11 cellular contexts compared by ENCODE assay signal in the genomic region with DNA sequence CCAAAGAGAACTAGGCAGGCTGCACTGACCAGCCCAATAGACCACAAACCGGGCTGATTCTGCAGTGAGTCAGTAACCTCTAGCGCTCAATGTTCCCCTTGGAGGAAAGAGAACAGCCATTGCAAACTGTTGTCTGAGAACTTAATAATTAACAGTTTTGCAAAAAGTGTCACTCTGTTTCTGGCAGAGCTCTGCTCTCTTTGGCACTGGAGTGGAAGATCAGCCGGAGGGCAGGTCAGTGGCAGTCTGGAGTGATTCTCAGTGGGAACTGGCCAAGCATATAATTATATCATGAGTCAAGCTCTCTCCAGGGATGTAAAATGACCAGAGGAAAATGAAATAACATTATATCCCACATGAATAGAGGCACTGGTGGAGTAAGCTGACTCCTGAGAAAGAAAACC.
DNase-seq lines count a peak whose midpoint lies in the region; ATAC-seq, FAIRE-seq and TF ChIP-seq lines count a peak whose summit lies in the region.
"Had no signal": no experiment of that assay in that cellular context is flagged by ENCODE, and none has a peak within 500 bp of the region (broad histone marks: within the 10 kb centered on the region; RNA-seq: fewer than 3 reads in every experiment).

No MANE protein-coding gene starts in this region.

- no peak for TF ChIP-seq RAD21 in HepG2 (CRISPR knock-in tag; IDR thresholded peaks at IDR 0.05)

- no peaks in the 10 kb centered on the region for H3K79me2 ChIP-seq in HepG2 (ENCODE audit: insufficient read depth, low read length)

- POLR2A ChIA-PET in HepG2 (lab: Yijun Ruan, JAX) = no interaction called here

- FAIRE-seq in HepG2 (lab: Jason Lieb, UNC) = no peak
- FAIRE-seq: endometrium had no signal

- in situ Hi-C loops in HepG2 (cut with HindIII; ENCODE audit: extremely low pct_ligation_motif_present, low pct_unique_long_range_greater_than_20kb) = no loop called here

- DNase-seq in A172 (ENCODE audit: low spot score) (peak; percentile 80), HT1080 (ENCODE audit: low read depth) (peak; percentile 69), cardiac fibroblast (ENCODE audit: low read depth in 2 of 2) (peak; percentile 74 to 86), HepG2 (ENCODE audit: low spot score) (no peak), DMS79 (lab: John Stamatoyannopoulos, UW) (no peak)
- DNase-seq: naive thymus-derived CD8-positive, alpha-beta T cell had no signal

- CTCF ChIA-PET in HepG2 (lab: Yijun Ruan, JAX; ENCODE audit: low intra/inter-chr PET ratio, low total read pairs) = no interaction called here

- H3K4me1 ChIP-seq in HepG2 (ENCODE audit: insufficient read depth, low read length) = no peaks in the 10 kb centered on the region
- H3K4me1 ChIP-seq: SJCRH30 had no signal

- ATAC-seq in HepG2 = peak; percentile 32
- ATAC-seq in HG03469 (IDR thresholded peaks at IDR 0.05; ENCODE audit: unreplicated experiment) = no peak
- ATAC-seq in HG02588 (IDR thresholded peaks at IDR 0.05; ENCODE audit: unreplicated experiment) = no peak
- no peak for ATAC-seq in HG02623 (IDR thresholded peaks at IDR 0.05; ENCODE audit: unreplicated experiment)
- ATAC-seq: naive thymus-derived CD8-positive, alpha-beta T cell had no signal

- BruUV-seq in HepG2 (replicated peaks; lab: Mats Ljungman, UMichigan) = no TSS peak

- TF ChIP-seq EP300 in HepG2 (IDR thresholded peaks at IDR 0.05; ENCODE audit: low read depth in 2 of 2, low read length in 2 of 2) = no peak
- no peak for TF ChIP-seq EP300 in HepG2 (CRISPR knock-in tag; IDR thresholded peaks at IDR 0.05; ENCODE audit: borderline replicate concordance)

- H4K20me1 ChIP-seq in HepG2 (ENCODE audit: insufficient read depth, low read length) = no peaks in the 10 kb centered on the region

- no peak overlapping the region for H3K9ac ChIP-seq in HepG2 (ENCODE audit: insufficient read depth, low read depth, low read length)

- intact Hi-C loops in HepG2 (cut with micrococcal nuclease; ENCODE audit: unreplicated experiment) = no loop called here

- H3K9me3 ChIP-seq in HepG2 (ENCODE audit: low read length) = no peaks in the 10 kb centered on the region
- H3K9me3 ChIP-seq: SJCRH30 had no signal

- no peak overlapping the region for H2AFZ ChIP-seq in HepG2 (ENCODE audit: low read length)

- H3K27me3 ChIP-seq in HepG2 (ENCODE audit: control insufficient read depth in 1 of 2, insufficient read depth in 2 of 2, low read length in 2 of 2) = no peaks in the 10 kb centered on the region
- H3K27me3 ChIP-seq: SJCRH30 had no signal

- H3K4me3 ChIP-seq in cardiac fibroblast (replicated peaks in 1 of 2; ENCODE audit: low read depth in 2 of 2, low read length in 2 of 2) (no peak overlapping the region), HepG2 (replicated peaks in 1 of 3; ENCODE audit: insufficient read depth in 1 of 3, low read depth in 2 of 3, low read length in 3 of 3) (no peak overlapping the region)
- H3K4me3 ChIP-seq: SJCRH30 had no signal

- no peak overlapping the region for H3K27ac ChIP-seq in HepG2 (ENCODE audit: extremely low read length, insufficient read depth, low read length)
- H3K27ac ChIP-seq: SJCRH30 had no signal

- no peak for TF ChIP-seq POLR2A in HepG2 (IDR thresholded peaks at IDR 0.05; ENCODE audit: insufficient read depth in 1 of 2, low read depth in 2 of 2, low read length in 2 of 2)

- 7% methylated on average over 3 of the region's 3 CpGs for WGBS in HepG2 (ENCODE audit: low lambda C conversion rate)

- TF ChIP-seq CTCF in cardiac fibroblast (IDR thresholded peaks at IDR 0.05; ENCODE audit: low read depth, low read length) (no peak), HepG2 (CRISPR knock-in tag; IDR thresholded peaks at IDR 0.05) (no peak)

- H3K4me2 ChIP-seq in HepG2 (ENCODE audit: low read depth, low read length) = no peak overlapping the region

- no peaks in the 10 kb centered on the region for H3K36me3 ChIP-seq in HepG2 (replicated peaks in 1 of 2; ENCODE audit: control insufficient read depth in 1 of 2, insufficient read depth in 2 of 2, low read length in 2 of 2)
- H3K36me3 ChIP-seq: SJCRH30 had no signal

TF ChIP-seq in HepG2, 621 proteins besides CTCF, POLR2A, EP300 and RAD21:
- TF ChIP-seq ZNF737 (CRISPR knock-in tag; IDR thresholded peaks at IDR 0.05; ENCODE audit: borderline replicate concordance) = no peak
- TF ChIP-seq ZNF557 (CRISPR knock-in tag; IDR thresholded peaks at IDR 0.05) = no peak
- TF ChIP-seq MEF2D (CRISPR knock-in tag; IDR thresholded peaks at IDR 0.05) = no peak
- TF ChIP-seq ZSCAN29 (CRISPR knock-in tag; conservative IDR thresholded peaks at IDR 0.05) = no peak
- TF ChIP-seq ZNF292 (CRISPR knock-in tag; IDR thresholded peaks at IDR 0.05; ENCODE audit: borderline replicate concordance, low read depth) = no peak
- TF ChIP-seq NKX3-1 (CRISPR knock-in tag; IDR thresholded peaks at IDR 0.05) = no peak
- TF ChIP-seq, protein P1, sequence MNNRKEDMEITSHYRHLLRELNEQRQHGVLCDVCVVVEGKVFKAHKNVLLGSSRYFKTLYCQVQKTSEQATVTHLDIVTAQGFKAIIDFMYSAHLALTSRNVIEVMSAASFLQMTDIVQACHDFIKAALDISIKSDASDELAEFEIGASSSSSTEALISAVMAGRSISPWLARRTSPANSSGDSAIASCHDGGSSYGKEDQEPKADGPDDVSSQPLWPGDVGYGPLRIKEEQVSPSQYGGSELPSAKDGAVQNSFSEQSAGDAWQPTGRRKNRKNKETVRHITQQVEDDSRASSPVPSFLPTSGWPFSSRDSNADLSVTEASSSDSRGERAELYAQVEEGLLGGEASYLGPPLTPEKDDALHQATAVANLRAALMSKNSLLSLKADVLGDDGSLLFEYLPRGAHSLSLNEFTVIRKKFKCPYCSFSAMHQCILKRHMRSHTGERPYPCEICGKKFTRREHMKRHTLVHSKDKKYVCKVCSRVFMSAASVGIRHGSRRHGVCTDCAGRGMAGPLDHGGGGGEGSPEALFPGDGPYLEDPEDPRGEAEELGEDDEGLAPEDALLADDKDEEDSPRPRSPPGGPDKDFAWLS (CRISPR knock-in tag; IDR thresholded peaks at IDR 0.05; ENCODE audit: borderline replicate concordance) = no peak
- TF ChIP-seq ZNF33B (CRISPR knock-in tag; IDR thresholded peaks at IDR 0.05) = no peak
- TF ChIP-seq RELA (CRISPR knock-in tag; IDR thresholded peaks at IDR 0.05) = no peak
- no peak for TF ChIP-seq U2AF2 (IDR thresholded peaks at IDR 0.05; ENCODE audit: low read depth, low read length)
- TF ChIP-seq SMYD3 (CRISPR knock-in tag; IDR thresholded peaks at IDR 0.05) = no peak
- TF ChIP-seq SMAD9 (CRISPR knock-in tag; IDR thresholded peaks at IDR 0.05) = no peak
- no peak for TF ChIP-seq ZNF337 (CRISPR knock-in tag; IDR thresholded peaks at IDR 0.05; ENCODE audit: borderline replicate concordance, low read depth)
- no peak for TF ChIP-seq GZF1 (CRISPR knock-in tag; IDR thresholded peaks at IDR 0.05)
- TF ChIP-seq FOXO1 (CRISPR knock-in tag; IDR thresholded peaks at IDR 0.05) = no peak
- TF ChIP-seq ZNF235 (CRISPR knock-in tag; IDR thresholded peaks at IDR 0.05; ENCODE audit: borderline replicate concordance) = no peak
- TF ChIP-seq, protein P2, sequence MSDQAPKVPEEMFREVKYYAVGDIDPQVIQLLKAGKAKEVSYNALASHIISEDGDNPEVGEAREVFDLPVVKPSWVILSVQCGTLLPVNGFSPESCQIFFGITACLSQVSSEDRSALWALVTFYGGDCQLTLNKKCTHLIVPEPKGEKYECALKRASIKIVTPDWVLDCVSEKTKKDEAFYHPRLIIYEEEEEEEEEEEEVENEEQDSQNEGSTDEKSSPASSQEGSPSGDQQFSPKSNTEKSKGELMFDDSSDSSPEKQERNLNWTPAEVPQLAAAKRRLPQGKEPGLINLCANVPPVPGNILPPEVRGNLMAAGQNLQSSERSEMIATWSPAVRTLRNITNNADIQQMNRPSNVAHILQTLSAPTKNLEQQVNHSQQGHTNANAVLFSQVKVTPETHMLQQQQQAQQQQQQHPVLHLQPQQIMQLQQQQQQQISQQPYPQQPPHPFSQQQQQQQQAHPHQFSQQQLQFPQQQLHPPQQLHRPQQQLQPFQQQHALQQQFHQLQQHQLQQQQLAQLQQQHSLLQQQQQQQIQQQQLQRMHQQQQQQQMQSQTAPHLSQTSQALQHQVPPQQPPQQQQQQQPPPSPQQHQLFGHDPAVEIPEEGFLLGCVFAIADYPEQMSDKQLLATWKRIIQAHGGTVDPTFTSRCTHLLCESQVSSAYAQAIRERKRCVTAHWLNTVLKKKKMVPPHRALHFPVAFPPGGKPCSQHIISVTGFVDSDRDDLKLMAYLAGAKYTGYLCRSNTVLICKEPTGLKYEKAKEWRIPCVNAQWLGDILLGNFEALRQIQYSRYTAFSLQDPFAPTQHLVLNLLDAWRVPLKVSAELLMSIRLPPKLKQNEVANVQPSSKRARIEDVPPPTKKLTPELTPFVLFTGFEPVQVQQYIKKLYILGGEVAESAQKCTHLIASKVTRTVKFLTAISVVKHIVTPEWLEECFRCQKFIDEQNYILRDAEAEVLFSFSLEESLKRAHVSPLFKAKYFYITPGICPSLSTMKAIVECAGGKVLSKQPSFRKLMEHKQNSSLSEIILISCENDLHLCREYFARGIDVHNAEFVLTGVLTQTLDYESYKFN (CRISPR knock-in tag; conservative IDR thresholded peaks at IDR 0.05) = no peak
- TF ChIP-seq, protein P3, sequence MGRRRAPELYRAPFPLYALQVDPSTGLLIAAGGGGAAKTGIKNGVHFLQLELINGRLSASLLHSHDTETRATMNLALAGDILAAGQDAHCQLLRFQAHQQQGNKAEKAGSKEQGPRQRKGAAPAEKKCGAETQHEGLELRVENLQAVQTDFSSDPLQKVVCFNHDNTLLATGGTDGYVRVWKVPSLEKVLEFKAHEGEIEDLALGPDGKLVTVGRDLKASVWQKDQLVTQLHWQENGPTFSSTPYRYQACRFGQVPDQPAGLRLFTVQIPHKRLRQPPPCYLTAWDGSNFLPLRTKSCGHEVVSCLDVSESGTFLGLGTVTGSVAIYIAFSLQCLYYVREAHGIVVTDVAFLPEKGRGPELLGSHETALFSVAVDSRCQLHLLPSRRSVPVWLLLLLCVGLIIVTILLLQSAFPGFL (CRISPR knock-in tag; IDR thresholded peaks at IDR 0.05) = no peak
- TF ChIP-seq FOXP1 (IDR thresholded peaks at IDR 0.05) = no peak
- no peak for TF ChIP-seq FOXP1 (CRISPR knock-in tag; IDR thresholded peaks at IDR 0.05)

Comparison
In these comparisons a context has a peak if more than half of its experiments do, and no peak if none do; other contexts are left out.
1. DNase-seq: peak in A172 (single experiment), HT1080 (single experiment) and cardiac fibroblast (2 of 2); none in HepG2 (single experiment) and DMS79 (single experiment).